Comparison of ENCODE assay signal across 7 cellular contexts in the genomic region with DNA sequence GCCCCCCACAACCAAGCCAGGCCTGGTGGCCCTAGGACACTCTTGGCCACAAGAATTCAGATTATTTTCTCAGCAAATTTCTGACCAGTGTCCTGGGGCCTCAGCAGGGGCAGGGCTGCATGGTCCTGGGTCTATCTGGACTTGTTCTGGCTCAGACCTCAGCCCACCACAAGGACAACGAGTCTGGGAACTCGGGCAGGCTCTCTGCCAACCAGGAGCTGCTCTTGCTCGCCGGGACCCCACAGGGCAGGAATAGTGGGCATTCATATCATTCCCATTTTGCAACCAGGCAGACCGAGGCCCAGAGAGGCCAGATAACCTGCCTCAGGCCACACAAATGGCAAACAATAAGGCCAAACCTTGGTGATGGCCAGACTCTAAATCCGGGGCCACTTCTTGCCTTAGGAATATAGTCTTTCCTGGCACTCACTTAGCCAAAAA.
DNase-seq lines count a peak whose midpoint lies in the region; ATAC-seq and TF ChIP-seq lines count a peak whose summit lies in the region.

No MANE protein-coding gene starts in this region.

- ATAC-seq in HG03460 (IDR thresholded peaks at IDR 0.05; ENCODE audit: unreplicated experiment), result no peak

- DNase-seq in LNCaP clone FGC (ENCODE audit: low read depth), result no peak
- peak; percentile 47 for DNase-seq in islet precursor cell
- no peak for DNase-seq in glutamatergic neuron
- no peak for DNase-seq in C1 segment of cervical spinal cord (lab: John Stamatoyannopoulos, UW)

- H3K27ac ChIP-seq in angular gyrus (ENCODE audit: low read depth, low read length) (peak overlapping the region; percentile 99), stomach smooth muscle (ENCODE audit: low read length) (peak overlapping the region; percentile 92)

- H3K9me3 Mint-ChIP-seq in glutamatergic neuron (ENCODE audit: unreplicated experiment), result no peaks in the 10 kb centered on the region

- H3K27me3 ChIP-seq in stomach smooth muscle (ENCODE audit: control insufficient read depth in 1 of 2, insufficient read depth in 2 of 2, low read length in 2 of 2), result no peaks in the 10 kb centered on the region

- H3K9ac ChIP-seq in stomach smooth muscle (ENCODE audit: low read length in 2 of 2), result peak overlapping the region; percentile 66 to 76

- H3K4me3 ChIP-seq in LNCaP clone FGC (ENCODE audit: low read depth, low read length), result peak overlapping the region; percentile 59
- H3K4me3 ChIP-seq in stomach smooth muscle (ENCODE audit: low read length in 2 of 2), result peak overlapping the region; percentile 70 to 80

- no peak overlapping the region for H3K27ac Mint-ChIP-seq in glutamatergic neuron (ENCODE audit: unreplicated experiment)

- H3K36me3 ChIP-seq in stomach smooth muscle (ENCODE audit: control insufficient read depth in 2 of 2, insufficient read depth in 2 of 2, low read length in 2 of 2), result no peaks in the 10 kb centered on the region

- TF ChIP-seq CTCF in LNCaP clone FGC (IDR thresholded peaks at IDR 0.05; ENCODE audit: control insufficient read depth, extremely low read depth, insufficient read depth) (no peak), glutamatergic neuron (IDR thresholded peaks at IDR 0.05; ENCODE audit: partially characterized antibody, unreplicated experiment) (no peak)

- no peaks in the 10 kb centered on the region for H3K4me1 Mint-ChIP-seq in glutamatergic neuron (ENCODE audit: low read depth, unreplicated experiment)

- no peak overlapping the region for H3K4me3 Mint-ChIP-seq in glutamatergic neuron (ENCODE audit: unreplicated experiment)

- no peaks in the 10 kb centered on the region for H3K36me3 Mint-ChIP-seq in glutamatergic neuron (ENCODE audit: unreplicated experiment)

- H3K9me3 ChIP-seq in stomach smooth muscle (ENCODE audit: control insufficient read depth in 2 of 2, low read length in 2 of 2), result no peaks in the 10 kb centered on the region

- H3K4me1 ChIP-seq in stomach smooth muscle (ENCODE audit: control insufficient read depth, insufficient read depth, low read length), result peaks cover 81% of the 10 kb centered on the region

- no peaks in the 10 kb centered on the region for H3K27me3 Mint-ChIP-seq in glutamatergic neuron (ENCODE audit: unreplicated experiment)
